In the genomic region with DNA sequence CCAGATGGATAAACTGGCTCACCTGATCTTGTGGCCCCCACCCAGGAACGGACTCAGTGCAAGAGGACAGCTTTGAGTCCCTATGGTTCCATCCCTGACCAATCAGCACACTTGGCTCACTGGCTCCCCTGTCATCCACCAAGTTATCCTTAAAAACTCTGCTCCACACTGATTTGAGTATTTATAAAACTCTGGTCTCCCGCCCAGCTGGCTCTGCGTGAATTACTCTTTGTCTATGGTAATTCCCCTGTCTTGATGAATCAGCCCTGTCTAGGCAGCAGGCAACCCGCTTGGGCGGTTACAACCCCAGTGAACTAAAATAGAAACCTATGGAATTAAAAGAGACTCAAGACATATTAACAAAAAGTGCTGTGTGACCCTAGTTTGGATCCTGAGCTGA, we compare ENCODE assay signal across 15 cellular contexts. TPM values are rescaled to one million over a fixed set of nuclear protein-coding genes. Genes with fewer than 3 reads are reported as not detected.
A peak's percentile ranks its signal among the peaks of the same experiment; 100 is the strongest.
DNase-seq lines count a peak whose midpoint lies in the region; ATAC-seq and TF ChIP-seq lines count a peak whose summit lies in the region.
"Had no signal": no experiment of that assay in that cellular context is flagged by ENCODE, and none has a peak within 500 bp of the region (broad histone marks: within the 10 kb centered on the region; RNA-seq: fewer than 3 reads in every experiment).

No MANE protein-coding gene starts in this region.

- H3K36me3 Mint-ChIP-seq in type B pancreatic cell = no peaks in the 10 kb centered on the region

- no peak overlapping the region for H2BK12ac ChIP-seq in neuronal stem cell (ENCODE audit: low read length)

- CTCF ChIA-PET in IMR-90 (lab: Yijun Ruan, JAX) = interaction anchor here (0.7 kb wide), 1 partner anchor 13 kb away, joined by 3 read pairs; no protein-coding TSS in a partner anchor

- WGBS in IMR-90 (ENCODE audit: extremely low coverage in 2 of 2, insufficient read length in 1 of 2), 2 experiments = 71% methylated on average over 1 of the region's 5 CpGs; no CpG with 5 or more reads in 1 of the 2 experiments
- no CpG with 5 or more reads among the region's 5 CpGs for WGBS in neuronal stem cell (ENCODE audit: extremely low coverage in 2 of 2, insufficient read length in 2 of 2, insufficient replicate concordance in 1 of 2), 2 donors

- intact Hi-C loops in IMR-90 (cut with micrococcal nuclease) = no loop called here

- H4K5ac ChIP-seq in IMR-90 (ENCODE audit: low read depth, low read length) = no peak overlapping the region

- no peak for TF ChIP-seq RAD21 in IMR-90 (IDR thresholded peaks at IDR 0.05; ENCODE audit: low read length)

- H3K9me1 ChIP-seq in IMR-90 (ENCODE audit: insufficient read depth, low read length) = no peaks in the 10 kb centered on the region

- H2BK5ac ChIP-seq in IMR-90 (ENCODE audit: low read depth, low read length, poor library complexity, severe bottlenecking) (no peak overlapping the region), neuronal stem cell (ENCODE audit: low read length) (no peak overlapping the region)

- H3K4me3 Mint-ChIP-seq in type B pancreatic cell = no peak overlapping the region

- BruUV-seq in IMR-90 (replicated peaks; lab: Mats Ljungman, UMichigan) = no TSS peak

- no peak overlapping the region for H2AK9ac ChIP-seq in IMR-90 (replicated peaks; ENCODE audit: low read depth, low read length, poor library complexity)

- H3K4ac ChIP-seq in IMR-90 (ENCODE audit: low read depth, low read length) (no peak overlapping the region), neuronal stem cell (ENCODE audit: low read length) (no peak overlapping the region)

- POLR2A ChIA-PET in IMR-90 (lab: Charles Lee; ENCODE audit: unreplicated experiment) = no interaction called here

- H2AK5ac ChIP-seq in IMR-90 (ENCODE audit: low read depth, low read length) (no peak overlapping the region), neuronal stem cell (ENCODE audit: low read depth, low read length) (no peak overlapping the region)

- H3K27me3 Mint-ChIP-seq in type B pancreatic cell = no peaks in the 10 kb centered on the region

- H3K56ac ChIP-seq in IMR-90 (ENCODE audit: extremely low read depth, insufficient read depth, low read length) = no peak overlapping the region

- H4K8ac ChIP-seq in IMR-90 (ENCODE audit: low read depth in 2 of 2, low read length in 2 of 2) = no peak overlapping the region
- H4K8ac ChIP-seq in neuronal stem cell (ENCODE audit: low read depth, low read length) = no peak overlapping the region

- H3K4me1 ChIP-seq in IMR-90 (ENCODE audit: control insufficient read depth, insufficient read depth, low read length) (no peaks in the 10 kb centered on the region), neuronal stem cell (ENCODE audit: control insufficient read depth in 2 of 2, insufficient read depth in 1 of 2, low read depth in 1 of 2, low read length in 2 of 2) (peaks cover 0 to 5% of the 10 kb centered on the region in 2 donors)

- no peaks in the 10 kb centered on the region for H3K9me3 Mint-ChIP-seq in type B pancreatic cell

- H2BK120ac ChIP-seq in IMR-90 (ENCODE audit: low read depth, low read length) (no peak overlapping the region), neuronal stem cell (ENCODE audit: low read depth, low read length) (no peak overlapping the region)

- H4K91ac ChIP-seq in IMR-90 (ENCODE audit: insufficient read depth, low read depth, low read length) (no peak overlapping the region), neuronal stem cell (ENCODE audit: low read depth, low read length, poor library complexity) (no peak overlapping the region)

- H3K23ac ChIP-seq in IMR-90 (ENCODE audit: low read depth, low read length) (no peak overlapping the region), neuronal stem cell (ENCODE audit: low read depth, low read length, poor library complexity) (no peak overlapping the region)

- H2AFZ ChIP-seq in IMR-90 (replicated peaks; ENCODE audit: low read length, poor library complexity) = no peak overlapping the region
- H2AFZ ChIP-seq in neuronal stem cell (ENCODE audit: low read length) = no peak overlapping the region
- H2AFZ ChIP-seq: hepatocyte had no signal

- TF ChIP-seq CTCF in IMR-90 (conservative IDR thresholded peaks at IDR 0.05; ENCODE audit: low read depth, low read length) (no peak), cardiac fibroblast (IDR thresholded peaks at IDR 0.05; ENCODE audit: low read depth, low read length) (no peak), type B pancreatic cell (conservative IDR thresholded peaks at IDR 0.05) (no peak)

- no peaks in the 10 kb centered on the region for H4K20me1 ChIP-seq in IMR-90 (ENCODE audit: insufficient read depth, low read length)

- H3K14ac ChIP-seq in IMR-90 (replicated peaks; ENCODE audit: low read depth, low read length) = no peak overlapping the region
- H3K14ac ChIP-seq in neuronal stem cell (ENCODE audit: low read length) = no peak overlapping the region

- no peak overlapping the region for H3K27ac Mint-ChIP-seq in type B pancreatic cell

- in situ Hi-C loops in IMR-90 (cut with MboI; ENCODE audit: low sequenced_read_pairs) = no loop called here

- no peak for TF ChIP-seq POLR2A in IMR-90 (IDR thresholded peaks at IDR 0.05; ENCODE audit: low read depth, low read length)

- peak; percentile 68 for DNase-seq in COLO829 (ENCODE audit: low spot score)
- DNase-seq in IMR-90 = peak; percentile 53
- peak; percentile 25 to 53 for DNase-seq in cardiac fibroblast (ENCODE audit: low read depth in 2 of 2)
- no peak for DNase-seq in neuronal stem cell (ENCODE audit: low spot score)
- DNase-seq in NCI-H1092 treated with DMSO at 0.1 percent for 48 hours (lab: John Stamatoyannopoulos, UW) = no peak
- DNase-seq in type B pancreatic cell (ENCODE audit: extremely low spot score, unreplicated experiment) = no peak
- DNase-seq in dermis blood vessel endothelial cell = no peak
- DNase-seq: adrenal gland; effector memory CD4-positive, alpha-beta T cell; mesenchymal stem cell; NCI-H1417 treated with DMSO at 0.1 percent for 48 hours; ovary; testis had no signal

- H3K79me1 ChIP-seq in IMR-90 (ENCODE audit: low read depth in 1 of 2, low read length in 2 of 2) (no peaks in the 10 kb centered on the region), neuronal stem cell (ENCODE audit: low read depth, low read length) (no peaks in the 10 kb centered on the region)

- H2BK20ac ChIP-seq in IMR-90 (ENCODE audit: low read depth, low read length) = no peak overlapping the region

- no peak overlapping the region for H3K4me2 ChIP-seq in IMR-90 (ENCODE audit: low read depth, low read length)
- H3K4me2 ChIP-seq in neuronal stem cell (ENCODE audit: insufficient read depth, low read length, poor library complexity, severe bottlenecking) = no peak overlapping the region
- H3K4me2 ChIP-seq: hepatocyte had no signal

- H3K27me3 ChIP-seq in IMR-90 (ENCODE audit: control insufficient read depth, insufficient read depth, low read length) (peaks cover 7% of the 10 kb centered on the region), neuronal stem cell (ENCODE audit: control insufficient read depth in 3 of 3, insufficient read depth in 3 of 3, low read depth in 1 of 3, low read length in 3 of 3) (peaks cover 0 to 5% (median 0%) of the 10 kb centered on the region in 3 experiments)
- H3K27me3 ChIP-seq: adrenal gland, hepatocyte, ovary, testis had no signal

- H3K9me3 ChIP-seq in IMR-90 (ENCODE audit: control insufficient read depth, insufficient read depth, low read length) = no peaks in the 10 kb centered on the region
- no peaks in the 10 kb centered on the region for H3K9me3 ChIP-seq in neuronal stem cell (replicated peaks in 1 of 2; ENCODE audit: control insufficient read depth in 2 of 2, insufficient read depth in 1 of 2, low read depth in 1 of 2, low read length in 2 of 2)
- H3K9me3 ChIP-seq: adrenal gland, ovary, testis had no signal

- H2BK15ac ChIP-seq in IMR-90 (ENCODE audit: low read depth, low read length) = no peak overlapping the region
- no peak overlapping the region for H2BK15ac ChIP-seq in neuronal stem cell (ENCODE audit: low read length)

- peaks cover 9% of the 10 kb centered on the region for H3K4me1 Mint-ChIP-seq in type B pancreatic cell (ENCODE audit: unreplicated experiment)

- H3K36me3 ChIP-seq in IMR-90 (ENCODE audit: control insufficient read depth, insufficient read depth, low read length) (no peaks in the 10 kb centered on the region), neuronal stem cell (replicated peaks in 1 of 2; ENCODE audit: control insufficient read depth in 2 of 2, insufficient read depth in 2 of 2, low read length in 2 of 2) (no peaks in the 10 kb centered on the region)
- H3K36me3 ChIP-seq: adrenal gland, ovary had no signal

- H3K18ac ChIP-seq in IMR-90 (ENCODE audit: low read depth, low read length) (no peak overlapping the region), neuronal stem cell (ENCODE audit: low read length) (no peak overlapping the region)

- H3K4me3 ChIP-seq in IMR-90 (ENCODE audit: insufficient read depth, low read depth, low read length) (no peak overlapping the region), cardiac fibroblast (replicated peaks in 1 of 2; ENCODE audit: low read depth in 2 of 2, low read length in 2 of 2) (no peak overlapping the region), neuronal stem cell (ENCODE audit: low read length in 2 of 2) (no peak overlapping the region)
- H3K4me3 ChIP-seq: adrenal gland, hepatocyte, ovary, testis had no signal

- H3K9ac ChIP-seq in IMR-90 (ENCODE audit: low read depth, low read length) (no peak overlapping the region), neuronal stem cell (ENCODE audit: low read depth, low read length, poor library complexity) (peak overlapping the region; percentile 63)

- H3K27ac ChIP-seq in IMR-90 (ENCODE audit: insufficient read depth, low read length) (no peak overlapping the region), neuronal stem cell (replicated peaks; ENCODE audit: low read length) (no peak overlapping the region)
- H3K27ac ChIP-seq: adrenal gland, hepatocyte, ovary, testis had no signal

- dilution Hi-C loops in IMR-90 (cut with HindIII; ENCODE audit: low sequenced_read_pairs, unreplicated experiment) = no loop called here

- ATAC-seq in IMR-90 (ENCODE audit: low read depth) = peak; percentile 27; the same call in 1 of the 2 replicates
- no peak for ATAC-seq in HG03520 (IDR thresholded peaks at IDR 0.05; ENCODE audit: unreplicated experiment)

TF ChIP-seq in IMR-90, 13 proteins besides CTCF, POLR2A, EP300 and RAD21 (continues in another document):
- TF ChIP-seq RCOR1 (IDR thresholded peaks at IDR 0.05; ENCODE audit: insufficient replicate concordance, low read length) (no peak), MAFK (IDR thresholded peaks at IDR 0.05; ENCODE audit: low read depth, low read length) (no peak), MAZ (IDR thresholded peaks at IDR 0.05; ENCODE audit: borderline replicate concordance, low read depth, low read length) (no peak), SMC3 (IDR thresholded peaks at IDR 0.05; ENCODE audit: low read depth, low read length) (no peak), BHLHE40 (IDR thresholded peaks at IDR 0.05; ENCODE audit: low read depth, low read length) (no peak)

RNA-seq across cellular contexts. Expression of gene CD83, which starts 38.1 kb away (rescaled TPM):
- total RNA-seq in IMR-90 (2012; rRNA removed) = 2.5 and 3.1 TPM in 2 replicates
- 2.0 TPM in 2 replicates for polyA plus RNA-seq in IMR-90 (2012; rRNA removed)
- polyA plus RNA-seq in IMR-90 (2012; cell fraction: cytosol; rRNA removed) = 0.92 and 1.3 TPM in 2 replicates
- polyA plus RNA-seq in IMR-90 (2012; cell fraction: nucleus; rRNA removed; ENCODE audit: low replicate concordance) = 0.29 and 1.8 TPM in 2 replicates
- polyA plus RNA-seq in neuronal stem cell (2013, experiment 1 of 2) = 2.3 TPM
- 2.5 TPM for polyA plus RNA-seq in neuronal stem cell (2013, experiment 2 of 2)
- 1.7 and 7.7 TPM in 2 replicates for total RNA-seq in type B pancreatic cell (ENCODE audit: low replicate concordance)
- total RNA-seq in dermis blood vessel endothelial cell = 2.9 and 5.3 TPM in 2 replicates

Comparison
In these comparisons a context has a peak if more than half of its experiments do, and no peak if none do; other contexts are left out.
1. DNase-seq: peak in COLO829 (single experiment), IMR-90 (single experiment) and cardiac fibroblast (2 of 2); none in neuronal stem cell (single experiment), NCI-H1092 treated with DMSO at 0.1 percent for 48 hours (single experiment), type B pancreatic cell (single experiment) and dermis blood vessel endothelial cell (single experiment).